In the genomic region with DNA sequence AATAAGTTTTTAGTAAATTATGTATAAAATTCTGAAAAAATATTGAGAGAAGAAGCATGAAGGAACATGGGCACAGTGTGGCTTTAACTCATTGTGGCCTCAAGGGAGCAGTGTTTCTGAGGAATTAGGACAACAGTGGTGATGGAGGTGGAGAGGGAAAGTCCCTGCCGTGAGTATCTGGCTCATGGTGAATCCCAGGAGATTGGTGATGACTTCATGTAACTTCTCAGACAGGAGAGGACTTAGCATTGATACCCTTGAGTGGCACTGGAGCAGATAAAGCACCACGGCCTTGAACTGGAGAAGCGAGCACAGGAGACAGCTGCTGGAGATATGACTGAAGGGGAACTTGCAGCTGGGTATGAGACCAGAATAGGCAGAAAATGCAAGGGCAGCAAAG, we compare ENCODE assay signal across 8 cellular contexts. TPM values are rescaled to one million over a fixed set of nuclear protein-coding genes. Genes with fewer than 3 reads are reported as not detected.
DNase-seq lines count a peak whose midpoint lies in the region; ATAC-seq and TF ChIP-seq lines count a peak whose summit lies in the region.

No MANE protein-coding gene starts in this region.

- WGBS in hepatocyte (ENCODE audit: low lambda C conversion rate, missing lambda C conversion rate) = 34% methylated on average over 3 of the region's 3 CpGs

- H2AFZ ChIP-seq in hepatocyte = no peak overlapping the region

- DNase-seq in ELF-1 (ENCODE audit: low read depth, low spot score) = peak; percentile 32
- DNase-seq in SJCRH30 = peak; percentile 21 to 59
- DNase-seq in hepatocyte (ENCODE audit: low spot score) = peak; percentile 61
- DNase-seq in NCI-H146 treated with DMSO at 0.1 percent for 48 hours (lab: John Stamatoyannopoulos, UW; ENCODE audit: unreplicated experiment) = no peak
- DNase-seq in NCI-H187 (lab: John Stamatoyannopoulos, UW) = no peak
- DNase-seq in mesothelial cell of epicardium (ENCODE audit: low spot score in 2 of 2, unreplicated experiment in 2 of 2) = no peak

- no peak overlapping the region for H3K27ac Mint-ChIP-seq in mesothelial cell of epicardium

- H3K4me3 Mint-ChIP-seq in mesothelial cell of epicardium = no peak overlapping the region

- no peak overlapping the region for H3K4me3 ChIP-seq in SJCRH30
- no peak overlapping the region for H3K4me3 ChIP-seq in hepatocyte

- no peaks in the 10 kb centered on the region for H3K4me1 ChIP-seq in SJCRH30
- H3K4me1 ChIP-seq in hepatocyte (ENCODE audit: insufficient read depth) = no peaks in the 10 kb centered on the region

- H3K27me3 ChIP-seq in SJCRH30 (no peaks in the 10 kb centered on the region), hepatocyte (no peaks in the 10 kb centered on the region)

- no peaks in the 10 kb centered on the region for H3K36me3 ChIP-seq in SJCRH30
- no peaks in the 10 kb centered on the region for H3K36me3 ChIP-seq in hepatocyte (replicated peaks; ENCODE audit: insufficient read depth, low read depth)

- H3K4me1 Mint-ChIP-seq in mesothelial cell of epicardium = peaks cover 2% of the 10 kb centered on the region

- peak; percentile 85 for ATAC-seq in GM21515 (IDR thresholded peaks at IDR 0.05; ENCODE audit: unreplicated experiment)
- peak; percentile 91 for ATAC-seq in HG03558 (IDR thresholded peaks at IDR 0.05; ENCODE audit: extremely low read depth, unreplicated experiment)

- H3K27me3 Mint-ChIP-seq in mesothelial cell of epicardium (ENCODE audit: low read depth) = no peaks in the 10 kb centered on the region

- H3K27ac ChIP-seq in SJCRH30 (no peak overlapping the region), hepatocyte (no peak overlapping the region)

- no peaks in the 10 kb centered on the region for H3K36me3 Mint-ChIP-seq in mesothelial cell of epicardium

- H3K9me2 ChIP-seq in hepatocyte (replicated peaks; ENCODE audit: insufficient read depth) = no peaks in the 10 kb centered on the region

- H4K20me1 ChIP-seq in hepatocyte (ENCODE audit: insufficient read depth, poor library complexity, severe bottlenecking) = no peaks in the 10 kb centered on the region

- H3K9me3 Mint-ChIP-seq in mesothelial cell of epicardium = peaks cover 18% of the 10 kb centered on the region

- H3K4me2 ChIP-seq in hepatocyte = no peak overlapping the region

- H3K79me2 ChIP-seq in hepatocyte = no peaks in the 10 kb centered on the region

- no peaks in the 10 kb centered on the region for H3K9me3 ChIP-seq in SJCRH30 (replicated peaks)
- H3K9me3 ChIP-seq in hepatocyte (ENCODE audit: low read depth) = no peaks in the 10 kb centered on the region

- TF ChIP-seq CTCF in hepatocyte (IDR thresholded peaks at IDR 0.05; ENCODE audit: poor library complexity) (peak; percentile 52), mesothelial cell of epicardium (IDR thresholded peaks at IDR 0.05; ENCODE audit: unreplicated experiment) (no peak)

RNA-seq across cellular contexts. Expression of gene LRP1B, which starts 35.0 kb away (rescaled TPM):
- 6.8 and 7.5 TPM in 2 replicates for total RNA-seq in SJCRH30 (2014; rRNA removed; shearing (Covaris generic))
- total RNA-seq in hepatocyte (1.8 and 2.0 TPM in 2 replicates), mesothelial cell of epicardium (1.7 to 1.9 TPM (median 1.8 TPM) in 3 replicates)
- 0.11 and 0.65 TPM in 2 replicates for polyA plus RNA-seq in hepatocyte

Comparison
In these comparisons a context has a peak if more than half of its experiments do, and no peak if none do; other contexts are left out.
1. DNase-seq: peak in ELF-1 (single experiment), SJCRH30 (2 of 2) and hepatocyte (single experiment); none in NCI-H146 treated with DMSO at 0.1 percent for 48 hours (single experiment), NCI-H187 (0 of 2) and mesothelial cell of epicardium (0 of 2).